ENCODE assay signal across 9 cellular contexts in genomic region chr15:77993374-77993911, GRCh38.
DNase-seq lines count a peak whose midpoint lies in the region; ATAC-seq and TF ChIP-seq lines count a peak whose summit lies in the region.
"Had no signal": no experiment of that assay in that cellular context is flagged by ENCODE, and none has a peak within 500 bp of the region (broad histone marks: within the 10 kb centered on the region; RNA-seq: fewer than 3 reads in every experiment).

No MANE protein-coding gene starts in this region.

- peaks cover 22% of the 10 kb centered on the region for H3K4me1 Mint-ChIP-seq in central memory CD8-positive, alpha-beta T cell
- peaks cover 10 to 27% (median 24%) of the 10 kb centered on the region in 7 donors for H3K4me1 Mint-ChIP-seq in naive thymus-derived CD4-positive, alpha-beta T cell

- H3K27me3 Mint-ChIP-seq in central memory CD8-positive, alpha-beta T cell: no peaks in the 10 kb centered on the region
- H3K27me3 Mint-ChIP-seq in naive thymus-derived CD4-positive, alpha-beta T cell: no peaks in the 10 kb centered on the region

- TF ChIP-seq POLR2A in erythroblast (IDR thresholded peaks at IDR 0.05; ENCODE audit: low read length): no peak

- no peaks in the 10 kb centered on the region for H3K9me3 Mint-ChIP-seq in central memory CD8-positive, alpha-beta T cell
- no peaks in the 10 kb centered on the region for H3K9me3 Mint-ChIP-seq in naive thymus-derived CD4-positive, alpha-beta T cell

- no peak overlapping the region for H3K27ac ChIP-seq in naive thymus-derived CD4-positive, alpha-beta T cell (ENCODE audit: low read depth, low read length)
- H3K27ac ChIP-seq in aorta (ENCODE audit: low read depth in 1 of 2, low read length in 2 of 2): peak overlapping the region; percentile 42 to 46

- H3K9me3 ChIP-seq in naive thymus-derived CD4-positive, alpha-beta T cell (ENCODE audit: control insufficient read depth in 2 of 3, low read length in 3 of 3): no peaks in the 10 kb centered on the region
- H3K9me3 ChIP-seq in aorta (ENCODE audit: control insufficient read depth, low read length): no peaks in the 10 kb centered on the region

- no peak overlapping the region for H3K4me3 Mint-ChIP-seq in central memory CD8-positive, alpha-beta T cell
- H3K4me3 Mint-ChIP-seq in naive thymus-derived CD4-positive, alpha-beta T cell: no peak overlapping the region

- peaks cover 0 to 15% of the 10 kb centered on the region in 2 donors for H3K4me1 ChIP-seq in naive thymus-derived CD4-positive, alpha-beta T cell (ENCODE audit: control insufficient read depth in 2 of 2, insufficient read depth in 2 of 2, low read length in 2 of 2)
- peaks cover 0 to 5% of the 10 kb centered on the region in 2 donors for H3K4me1 ChIP-seq in aorta (ENCODE audit: control insufficient read depth in 1 of 2, insufficient read depth in 2 of 2, low read length in 2 of 2)

- ATAC-seq in Right ventricle myocardium inferior: no peak
- ATAC-seq in left cardiac atrium: no peak
- no peak for ATAC-seq in central memory CD8-positive, alpha-beta T cell (replicated peaks; ENCODE audit: extremely low read depth, poor library complexity, severe bottlenecking)
- no peak for ATAC-seq in naive thymus-derived CD4-positive, alpha-beta T cell
- ATAC-seq in aorta (ENCODE audit: low FRiP score): no peak
- ATAC-seq in GM18861 (IDR thresholded peaks at IDR 0.05; ENCODE audit: unreplicated experiment): no peak

- no peaks in the 10 kb centered on the region for H3K27me3 ChIP-seq in naive thymus-derived CD4-positive, alpha-beta T cell (ENCODE audit: control insufficient read depth in 2 of 2, insufficient read depth in 2 of 2, low read length in 2 of 2)
- H3K27me3 ChIP-seq in aorta (ENCODE audit: control insufficient read depth in 1 of 2, insufficient read depth in 2 of 2, low read length in 1 of 2): no peaks in the 10 kb centered on the region

- intact Hi-C loops in Right ventricle myocardium inferior (cut with DNase I): no loop called here
- intact Hi-C loops in left cardiac atrium (cut with DNase I): no loop called here
- intact Hi-C loops in naive thymus-derived CD4-positive, alpha-beta T cell (cut with micrococcal nuclease): no loop called here
- intact Hi-C loops in aorta (cut with DNase I): loop anchor here in 1 of 2 donors (5.0 kb wide), 1 partner anchor 84 kb away; the partner anchor contains the start of gene TBC1D2B

- peaks cover 28% of the 10 kb centered on the region for H3K36me3 Mint-ChIP-seq in central memory CD8-positive, alpha-beta T cell (ENCODE audit: insufficient read depth)
- H3K36me3 Mint-ChIP-seq in naive thymus-derived CD4-positive, alpha-beta T cell: peaks cover 0 to 8% (median under 1%) of the 10 kb centered on the region in 5 donors

- peaks cover 0 to 28% (median 0%) of the 10 kb centered on the region in 3 experiments for H3K36me3 ChIP-seq in naive thymus-derived CD4-positive, alpha-beta T cell (ENCODE audit: control insufficient read depth in 2 of 3, insufficient read depth in 3 of 3, low read length in 3 of 3)
- no peaks in the 10 kb centered on the region for H3K36me3 ChIP-seq in aorta (ENCODE audit: control insufficient read depth in 1 of 2, insufficient read depth in 2 of 2, low read length in 1 of 2)

- H3K27ac Mint-ChIP-seq in central memory CD8-positive, alpha-beta T cell (ENCODE audit: low read depth): peak overlapping the region; percentile 71
- peak overlapping the region; percentile 24 to 89 (median 59) for H3K27ac Mint-ChIP-seq in naive thymus-derived CD4-positive, alpha-beta T cell

- DNase-seq in Right ventricle myocardium inferior (ENCODE audit: missing footprints) (peak; percentile 66), left cardiac atrium (no peak), aorta (peak in 1 of 2 donors; percentile 76), erythroblast (lab: John Stamatoyannopoulos, UW) (no peak), SHP77 (lab: John Stamatoyannopoulos, UW) (no peak)
- no peak for DNase-seq in central memory CD8-positive, alpha-beta T cell (ENCODE audit: low spot score in 2 of 2)
- no peak for DNase-seq in naive thymus-derived CD4-positive, alpha-beta T cell
- DNase-seq: stimulated activated CD8-positive, alpha-beta memory T cell treated with anti-CD3 and anti-CD28 coated beads, Interleukin-4, amount 100 ng/mL, for 48 hours had no signal

- POLR2A ChIA-PET in naive thymus-derived CD4-positive, alpha-beta T cell (lab: Charles Lee): no interaction called here

- WGBS in aorta, 2 donors: 86 to 88% methylated on average over 15 of the region's 15 CpGs

- no peak overlapping the region for H3K4me3 ChIP-seq in naive thymus-derived CD4-positive, alpha-beta T cell (ENCODE audit: low read length)
- no peak overlapping the region for H3K4me3 ChIP-seq in aorta (ENCODE audit: low read length in 2 of 2)

- CTCF ChIA-PET in naive thymus-derived CD4-positive, alpha-beta T cell (lab: Charles Lee): interaction anchor here (1.5 kb wide), 1 partner anchor 13 kb away, joined by 3 read pairs; no protein-coding TSS in a partner anchor
